In genomic region chr19:46786236-46787039, GRCh38 we compare ENCODE assay signal across 1 cellular context.
TF ChIP-seq lines count a peak whose summit lies in the region.

No MANE protein-coding gene starts in this region.

TF ChIP-seq in K562, 482 proteins besides CTCF, POLR2A, EP300 and RAD21 (continued from another document):
- peak; percentile 56 for TF ChIP-seq ZBTB9 (CRISPR knock-in tag; IDR thresholded peaks at IDR 0.05)
- TF ChIP-seq CBFA2T3 (IDR thresholded peaks at IDR 0.05) = peak; percentile 87
- no peak for TF ChIP-seq NR2F6 (CRISPR knock-in tag; IDR thresholded peaks at IDR 0.05)
- TF ChIP-seq HNRNPLL (IDR thresholded peaks at IDR 0.05; ENCODE audit: low read depth, low read length, poor library complexity, severe bottlenecking) = peak; percentile 28
- TF ChIP-seq DEAF1 (CRISPR knock-in tag; IDR thresholded peaks at IDR 0.05) = peak; percentile 13; the same call in 1 of the 2 replicates
- TF ChIP-seq SRSF1 (IDR thresholded peaks at IDR 0.05; ENCODE audit: low read depth, low read length) = no peak
- TF ChIP-seq ZC3H11A (IDR thresholded peaks at IDR 0.05; ENCODE audit: low read depth, low read length) = no peak
- TF ChIP-seq ELF1 (tag; IDR thresholded peaks at IDR 0.05) = peak; percentile 94
- peak; percentile 75; the same call in 1 of the 2 replicates for TF ChIP-seq ZBTB2 (IDR thresholded peaks at IDR 0.05)
- no peak for TF ChIP-seq CAMTA2 (CRISPR knock-in tag; conservative IDR thresholded peaks at IDR 0.05)
- TF ChIP-seq ZNF395 (CRISPR knock-in tag; IDR thresholded peaks at IDR 0.05) = 0 out of 2 replicates have a peak, but pooled peaks have one; percentile 82
- TF ChIP-seq DACH1 (IDR thresholded peaks at IDR 0.05; ENCODE audit: partially characterized antibody) = peak; percentile 98
- TF ChIP-seq GATAD2A (IDR thresholded peaks at IDR 0.05) = 0 out of 2 replicates have a peak, but pooled peaks have one; percentile 26
- TF ChIP-seq ETS1 (conservative IDR thresholded peaks at IDR 0.05; ENCODE audit: control insufficient read depth, low read depth, low read length) = peak; percentile 71
- TF ChIP-seq BRD4 (IDR thresholded peaks at IDR 0.05) = peak; percentile 67; the same call in 1 of the 2 replicates
- no peak for TF ChIP-seq ZNF165 (CRISPR knock-in tag; IDR thresholded peaks at IDR 0.05; ENCODE audit: borderline replicate concordance)
- TF ChIP-seq TCF7 (IDR thresholded peaks at IDR 0.05; ENCODE audit: borderline replicate concordance) = no peak
- TF ChIP-seq NFE2L1 (tag; IDR thresholded peaks at IDR 0.05; ENCODE audit: borderline replicate concordance, low read depth) = peak; percentile 92
- no peak for TF ChIP-seq ZNF354B (CRISPR knock-in tag; IDR thresholded peaks at IDR 0.05)
- TF ChIP-seq ZNF24 (IDR thresholded peaks at IDR 0.05) = peak; percentile 43; the same call in 1 of the 2 replicates
- TF ChIP-seq ZNF589 (CRISPR knock-in tag; IDR thresholded peaks at IDR 0.05; ENCODE audit: low read depth) = peak; percentile 70; the same call in 1 of the 2 replicates
- 0 out of 2 replicates have a peak, but pooled peaks have one; percentile 38 for TF ChIP-seq KLF6 (CRISPR knock-in tag; IDR thresholded peaks at IDR 0.05; ENCODE audit: borderline replicate concordance)
- TF ChIP-seq NCOA1 (IDR thresholded peaks at IDR 0.05; ENCODE audit: low read depth) = peak; percentile 66; the same call in 1 of the 2 replicates
- peak; percentile 38; the same call in 1 of the 2 replicates for TF ChIP-seq JUNB (CRISPR knock-in tag; conservative IDR thresholded peaks at IDR 0.05)
- peak; percentile 79 for TF ChIP-seq MXI1 (IDR thresholded peaks at IDR 0.05; ENCODE audit: low read depth, low read length)
- TF ChIP-seq ATF3 (IDR thresholded peaks at IDR 0.05) = peak; percentile 96
- peak; percentile 94 for TF ChIP-seq ATF3 (CRISPR knock-in tag; conservative IDR thresholded peaks at IDR 0.05)
- peak; percentile 94 for TF ChIP-seq MTA3 (IDR thresholded peaks at IDR 0.05; ENCODE audit: borderline replicate concordance)
- no peak for TF ChIP-seq ZBTB40 (IDR thresholded peaks at IDR 0.05)
- TF ChIP-seq ZBTB40 (CRISPR knock-in tag; IDR thresholded peaks at IDR 0.05) = no peak; the same call in 1 of the 2 replicates
- peak; percentile 82 for TF ChIP-seq TAF1 (IDR thresholded peaks at IDR 0.05; ENCODE audit: control insufficient read depth, extremely low read depth, insufficient read depth, low read length, severe bottlenecking)
- TF ChIP-seq ZBTB7A (IDR thresholded peaks at IDR 0.05; ENCODE audit: borderline replicate concordance, control insufficient read depth, low read depth, low read length) = peak; percentile 96
- TF ChIP-seq THRAP3 (IDR thresholded peaks at IDR 0.05; ENCODE audit: borderline replicate concordance) = no peak
- TF ChIP-seq ATF2 (CRISPR knock-in tag; IDR thresholded peaks at IDR 0.05) = no peak
- 0 out of 2 replicates have a peak, but pooled peaks have one; percentile 34 for TF ChIP-seq ZNF79 (CRISPR knock-in tag; IDR thresholded peaks at IDR 0.05; ENCODE audit: low read depth)
- TF ChIP-seq ERF (CRISPR knock-in tag; IDR thresholded peaks at IDR 0.05) = peak; percentile 27; the same call in 1 of the 2 replicates
- TF ChIP-seq ZKSCAN8 (CRISPR knock-in tag; IDR thresholded peaks at IDR 0.05) = no peak; the same call in 1 of the 2 replicates
- TF ChIP-seq RCOR1 (IDR thresholded peaks at IDR 0.05; ENCODE audit: borderline replicate concordance in 1 of 2, low read depth in 2 of 2, low read length in 2 of 2) = peak in 1 of 2 experiments; percentile 62; a peak in 1 of 4 replicates
- no peak for TF ChIP-seq HBP1 (CRISPR knock-in tag; IDR thresholded peaks at IDR 0.05)
- peak; percentile 38; the same call in 1 of the 2 replicates for TF ChIP-seq TOE1 (IDR thresholded peaks at IDR 0.05; ENCODE audit: borderline replicate concordance)
- no peak for TF ChIP-seq TOE1 (CRISPR knock-in tag; IDR thresholded peaks at IDR 0.05; ENCODE audit: borderline replicate concordance, low read depth)
- TF ChIP-seq TBP (optimal IDR thresholded peaks at IDR 0.05; ENCODE audit: low read depth, low read length) = peak; percentile 48
